Comparison of ENCODE assay signal across 1 cellular context in genomic region chr16:30068750-30069574, GRCh38.
TF ChIP-seq lines count a peak whose summit lies in the region.

No MANE protein-coding gene starts in this region.

TF ChIP-seq in HepG2, 621 proteins besides CTCF, POLR2A, EP300 and RAD21 (continued from another document and continues in another):
- TF ChIP-seq ZBED4 (CRISPR knock-in tag; IDR thresholded peaks at IDR 0.05; ENCODE audit: borderline replicate concordance) (no peak), ZNF552 (CRISPR knock-in tag; IDR thresholded peaks at IDR 0.05; ENCODE audit: borderline replicate concordance) (no peak), ZNF317 (CRISPR knock-in tag; IDR thresholded peaks at IDR 0.05) (no peak), DZIP1 (CRISPR knock-in tag; IDR thresholded peaks at IDR 0.05) (no peak), SP2 (CRISPR knock-in tag; IDR thresholded peaks at IDR 0.05) (no peak), ZNF253 (CRISPR knock-in tag; IDR thresholded peaks at IDR 0.05; ENCODE audit: borderline replicate concordance) (no peak), GATAD2A (CRISPR knock-in tag; IDR thresholded peaks at IDR 0.05) (no peak), HIVEP1 (CRISPR knock-in tag; IDR thresholded peaks at IDR 0.05) (no peak), SALL1 (CRISPR knock-in tag; IDR thresholded peaks at IDR 0.05) (peak; percentile 41), POGZ (CRISPR knock-in tag; IDR thresholded peaks at IDR 0.05) (no peak), MEF2D (CRISPR knock-in tag; IDR thresholded peaks at IDR 0.05) (no peak; the same call in 1 of the 2 replicates), TFE3 (CRISPR knock-in tag; IDR thresholded peaks at IDR 0.05) (no peak), ATAD3A (CRISPR knock-in tag; IDR thresholded peaks at IDR 0.05) (no peak), HES4 (CRISPR knock-in tag; IDR thresholded peaks at IDR 0.05; ENCODE audit: borderline replicate concordance) (no peak; the same call in 1 of the 2 replicates), ZNF691 (CRISPR knock-in tag; IDR thresholded peaks at IDR 0.05; ENCODE audit: borderline replicate concordance, low read depth) (0 out of 2 replicates have a peak, but pooled peaks have one; percentile 1), ZNF430 (CRISPR knock-in tag; IDR thresholded peaks at IDR 0.05) (0 out of 2 replicates have a peak, but pooled peaks have one; percentile 55), MIXL1 (CRISPR knock-in tag; IDR thresholded peaks at IDR 0.05) (peak; percentile 59; the same call in 1 of the 2 replicates), SAP130 (CRISPR knock-in tag; IDR thresholded peaks at IDR 0.05; ENCODE audit: low read depth) (peak; percentile 43), ZNF124 (CRISPR knock-in tag; IDR thresholded peaks at IDR 0.05) (no peak), NBN (conservative IDR thresholded peaks at IDR 0.05) (no peak), FUBP1 (CRISPR knock-in tag; IDR thresholded peaks at IDR 0.05; ENCODE audit: borderline replicate concordance) (no peak), NR2C2 (CRISPR knock-in tag; IDR thresholded peaks at IDR 0.05; ENCODE audit: borderline replicate concordance) (no peak), ZNF598 (CRISPR knock-in tag; IDR thresholded peaks at IDR 0.05; ENCODE audit: borderline replicate concordance) (no peak)
- TF ChIP-seq, protein P1, sequence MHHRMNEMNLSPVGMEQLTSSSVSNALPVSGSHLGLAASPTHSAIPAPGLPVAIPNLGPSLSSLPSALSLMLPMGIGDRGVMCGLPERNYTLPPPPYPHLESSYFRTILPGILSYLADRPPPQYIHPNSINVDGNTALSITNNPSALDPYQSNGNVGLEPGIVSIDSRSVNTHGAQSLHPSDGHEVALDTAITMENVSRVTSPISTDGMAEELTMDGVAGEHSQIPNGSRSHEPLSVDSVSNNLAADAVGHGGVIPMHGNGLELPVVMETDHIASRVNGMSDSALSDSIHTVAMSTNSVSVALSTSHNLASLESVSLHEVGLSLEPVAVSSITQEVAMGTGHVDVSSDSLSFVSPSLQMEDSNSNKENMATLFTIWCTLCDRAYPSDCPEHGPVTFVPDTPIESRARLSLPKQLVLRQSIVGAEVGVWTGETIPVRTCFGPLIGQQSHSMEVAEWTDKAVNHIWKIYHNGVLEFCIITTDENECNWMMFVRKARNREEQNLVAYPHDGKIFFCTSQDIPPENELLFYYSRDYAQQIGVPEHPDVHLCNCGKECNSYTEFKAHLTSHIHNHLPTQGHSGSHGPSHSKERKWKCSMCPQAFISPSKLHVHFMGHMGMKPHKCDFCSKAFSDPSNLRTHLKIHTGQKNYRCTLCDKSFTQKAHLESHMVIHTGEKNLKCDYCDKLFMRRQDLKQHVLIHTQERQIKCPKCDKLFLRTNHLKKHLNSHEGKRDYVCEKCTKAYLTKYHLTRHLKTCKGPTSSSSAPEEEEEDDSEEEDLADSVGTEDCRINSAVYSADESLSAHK (CRISPR knock-in tag; IDR thresholded peaks at IDR 0.05; ENCODE audit: borderline replicate concordance) = no peak
- TF ChIP-seq, protein P2, sequence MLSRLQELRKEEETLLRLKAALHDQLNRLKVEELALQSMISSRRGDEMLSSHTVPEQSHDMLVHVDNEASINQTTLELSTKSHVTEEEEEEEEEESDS (CRISPR knock-in tag; IDR thresholded peaks at IDR 0.05; ENCODE audit: borderline replicate concordance) = no peak
- TF ChIP-seq, protein P3, sequence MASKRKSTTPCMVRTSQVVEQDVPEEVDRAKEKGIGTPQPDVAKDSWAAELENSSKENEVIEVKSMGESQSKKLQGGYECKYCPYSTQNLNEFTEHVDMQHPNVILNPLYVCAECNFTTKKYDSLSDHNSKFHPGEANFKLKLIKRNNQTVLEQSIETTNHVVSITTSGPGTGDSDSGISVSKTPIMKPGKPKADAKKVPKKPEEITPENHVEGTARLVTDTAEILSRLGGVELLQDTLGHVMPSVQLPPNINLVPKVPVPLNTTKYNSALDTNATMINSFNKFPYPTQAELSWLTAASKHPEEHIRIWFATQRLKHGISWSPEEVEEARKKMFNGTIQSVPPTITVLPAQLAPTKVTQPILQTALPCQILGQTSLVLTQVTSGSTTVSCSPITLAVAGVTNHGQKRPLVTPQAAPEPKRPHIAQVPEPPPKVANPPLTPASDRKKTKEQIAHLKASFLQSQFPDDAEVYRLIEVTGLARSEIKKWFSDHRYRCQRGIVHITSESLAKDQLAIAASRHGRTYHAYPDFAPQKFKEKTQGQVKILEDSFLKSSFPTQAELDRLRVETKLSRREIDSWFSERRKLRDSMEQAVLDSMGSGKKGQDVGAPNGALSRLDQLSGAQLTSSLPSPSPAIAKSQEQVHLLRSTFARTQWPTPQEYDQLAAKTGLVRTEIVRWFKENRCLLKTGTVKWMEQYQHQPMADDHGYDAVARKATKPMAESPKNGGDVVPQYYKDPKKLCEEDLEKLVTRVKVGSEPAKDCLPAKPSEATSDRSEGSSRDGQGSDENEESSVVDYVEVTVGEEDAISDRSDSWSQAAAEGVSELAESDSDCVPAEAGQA (IDR thresholded peaks at IDR 0.05; ENCODE audit: low read depth) = no peak
- TF ChIP-seq, protein P3 (CRISPR knock-in tag; IDR thresholded peaks at IDR 0.05; ENCODE audit: borderline replicate concordance) = no peak
- TF ChIP-seq, protein P4, sequence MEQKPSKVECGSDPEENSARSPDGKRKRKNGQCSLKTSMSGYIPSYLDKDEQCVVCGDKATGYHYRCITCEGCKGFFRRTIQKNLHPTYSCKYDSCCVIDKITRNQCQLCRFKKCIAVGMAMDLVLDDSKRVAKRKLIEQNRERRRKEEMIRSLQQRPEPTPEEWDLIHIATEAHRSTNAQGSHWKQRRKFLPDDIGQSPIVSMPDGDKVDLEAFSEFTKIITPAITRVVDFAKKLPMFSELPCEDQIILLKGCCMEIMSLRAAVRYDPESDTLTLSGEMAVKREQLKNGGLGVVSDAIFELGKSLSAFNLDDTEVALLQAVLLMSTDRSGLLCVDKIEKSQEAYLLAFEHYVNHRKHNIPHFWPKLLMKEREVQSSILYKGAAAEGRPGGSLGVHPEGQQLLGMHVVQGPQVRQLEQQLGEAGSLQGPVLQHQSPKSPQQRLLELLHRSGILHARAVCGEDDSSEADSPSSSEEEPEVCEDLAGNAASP (CRISPR knock-in tag; IDR thresholded peaks at IDR 0.05; ENCODE audit: borderline replicate concordance) = no peak
- TF ChIP-seq, protein P5, sequence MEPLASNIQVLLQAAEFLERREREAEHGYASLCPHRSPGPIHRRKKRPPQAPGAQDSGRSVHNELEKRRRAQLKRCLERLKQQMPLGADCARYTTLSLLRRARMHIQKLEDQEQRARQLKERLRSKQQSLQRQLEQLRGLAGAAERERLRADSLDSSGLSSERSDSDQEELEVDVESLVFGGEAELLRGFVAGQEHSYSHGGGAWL (CRISPR knock-in tag; IDR thresholded peaks at IDR 0.05) = 0 out of 2 replicates have a peak, but pooled peaks have one; percentile 9
- TF ChIP-seq, protein P6, sequence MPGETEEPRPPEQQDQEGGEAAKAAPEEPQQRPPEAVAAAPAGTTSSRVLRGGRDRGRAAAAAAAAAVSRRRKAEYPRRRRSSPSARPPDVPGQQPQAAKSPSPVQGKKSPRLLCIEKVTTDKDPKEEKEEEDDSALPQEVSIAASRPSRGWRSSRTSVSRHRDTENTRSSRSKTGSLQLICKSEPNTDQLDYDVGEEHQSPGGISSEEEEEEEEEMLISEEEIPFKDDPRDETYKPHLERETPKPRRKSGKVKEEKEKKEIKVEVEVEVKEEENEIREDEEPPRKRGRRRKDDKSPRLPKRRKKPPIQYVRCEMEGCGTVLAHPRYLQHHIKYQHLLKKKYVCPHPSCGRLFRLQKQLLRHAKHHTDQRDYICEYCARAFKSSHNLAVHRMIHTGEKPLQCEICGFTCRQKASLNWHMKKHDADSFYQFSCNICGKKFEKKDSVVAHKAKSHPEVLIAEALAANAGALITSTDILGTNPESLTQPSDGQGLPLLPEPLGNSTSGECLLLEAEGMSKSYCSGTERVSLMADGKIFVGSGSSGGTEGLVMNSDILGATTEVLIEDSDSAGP (CRISPR knock-in tag; IDR thresholded peaks at IDR 0.05; ENCODE audit: borderline replicate concordance) = peak; percentile 43; the same call in 1 of the 2 replicates
